Comparison of ENCODE assay signal across 1 cellular context in genomic region chr19:45405435-45406164, GRCh38.
TF ChIP-seq lines count a peak whose summit lies in the region.

No MANE protein-coding gene starts in this region.

TF ChIP-seq in K562, 482 proteins besides CTCF, POLR2A, EP300 and RAD21 (continued from another document and continues in another):
- no peak for TF ChIP-seq ZNF318 (IDR thresholded peaks at IDR 0.05; ENCODE audit: borderline replicate concordance in 1 of 2, low read depth in 1 of 2)
- TF ChIP-seq ZNF23 (CRISPR knock-in tag; IDR thresholded peaks at IDR 0.05): no peak
- no peak for TF ChIP-seq STAT5B (CRISPR knock-in tag; IDR thresholded peaks at IDR 0.05)
- TF ChIP-seq MBD2 (IDR thresholded peaks at IDR 0.05; ENCODE audit: borderline replicate concordance, low read depth): peak; percentile 75; the same call in 1 of the 2 replicates
- no peak for TF ChIP-seq IRF1 (CRISPR knock-in tag; IDR thresholded peaks at IDR 0.05; ENCODE audit: borderline replicate concordance)
- TF ChIP-seq MGA (IDR thresholded peaks at IDR 0.05): peak; percentile 78
- TF ChIP-seq, protein P1, sequence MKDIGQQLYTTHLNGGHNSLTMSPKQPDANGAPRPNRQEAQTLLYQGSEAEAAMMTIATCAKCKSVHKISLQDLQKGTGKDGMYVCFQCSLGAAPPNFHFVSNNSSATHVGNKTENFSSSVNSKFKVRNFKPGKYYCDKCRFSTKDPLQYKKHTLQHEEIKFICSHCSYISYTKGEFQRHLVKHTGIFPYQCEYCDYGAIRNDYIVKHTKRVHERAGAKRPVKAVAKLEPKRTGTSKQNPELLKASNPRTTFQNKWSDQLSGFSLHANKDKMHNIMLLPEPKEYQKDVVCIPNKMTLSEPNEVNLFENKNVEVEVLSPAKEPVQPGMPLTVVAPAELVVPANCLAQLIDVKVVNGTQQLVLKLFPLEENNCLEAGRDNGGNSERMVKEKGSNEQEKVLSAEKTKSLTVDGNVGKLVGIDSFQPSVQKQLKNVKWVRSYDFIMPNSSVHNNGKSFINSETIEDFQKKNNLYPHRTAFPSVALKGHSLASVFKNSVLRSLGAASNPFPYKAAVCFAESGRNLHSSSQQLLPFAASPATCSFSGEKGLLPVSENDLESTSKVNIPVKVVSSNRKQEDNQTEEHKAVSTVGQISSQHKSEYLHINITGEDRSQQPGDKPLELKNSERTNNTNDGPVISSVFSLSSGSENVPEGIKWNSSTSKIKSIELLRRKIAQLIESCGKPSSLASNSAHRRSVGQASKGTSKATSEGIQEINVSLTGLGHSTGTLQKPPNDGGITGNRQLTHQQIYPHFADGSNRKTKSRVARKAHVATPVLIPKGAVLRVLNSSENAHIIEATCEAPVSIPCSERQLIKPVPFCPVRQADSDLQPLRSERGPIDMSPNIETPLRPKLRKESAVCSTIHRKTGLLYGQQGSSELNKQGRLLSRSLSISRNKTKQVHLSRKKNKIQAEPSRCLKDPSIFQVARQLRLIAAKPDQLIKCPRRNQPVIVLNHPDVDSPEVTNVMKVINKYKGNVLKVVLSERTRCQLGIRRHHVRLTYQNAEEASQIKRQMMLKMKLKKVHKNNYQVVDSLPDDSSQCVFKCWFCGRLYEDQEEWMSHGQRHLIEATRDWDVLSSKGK (CRISPR knock-in tag; IDR thresholded peaks at IDR 0.05): no peak
- TF ChIP-seq KAT8 (IDR thresholded peaks at IDR 0.05; ENCODE audit: low read depth): no peak
- no peak for TF ChIP-seq SNIP1 (IDR thresholded peaks at IDR 0.05; ENCODE audit: low read depth)
- no peak for TF ChIP-seq HOXB6 (CRISPR knock-in tag; IDR thresholded peaks at IDR 0.05; ENCODE audit: borderline replicate concordance)
- TF ChIP-seq, protein P2, sequence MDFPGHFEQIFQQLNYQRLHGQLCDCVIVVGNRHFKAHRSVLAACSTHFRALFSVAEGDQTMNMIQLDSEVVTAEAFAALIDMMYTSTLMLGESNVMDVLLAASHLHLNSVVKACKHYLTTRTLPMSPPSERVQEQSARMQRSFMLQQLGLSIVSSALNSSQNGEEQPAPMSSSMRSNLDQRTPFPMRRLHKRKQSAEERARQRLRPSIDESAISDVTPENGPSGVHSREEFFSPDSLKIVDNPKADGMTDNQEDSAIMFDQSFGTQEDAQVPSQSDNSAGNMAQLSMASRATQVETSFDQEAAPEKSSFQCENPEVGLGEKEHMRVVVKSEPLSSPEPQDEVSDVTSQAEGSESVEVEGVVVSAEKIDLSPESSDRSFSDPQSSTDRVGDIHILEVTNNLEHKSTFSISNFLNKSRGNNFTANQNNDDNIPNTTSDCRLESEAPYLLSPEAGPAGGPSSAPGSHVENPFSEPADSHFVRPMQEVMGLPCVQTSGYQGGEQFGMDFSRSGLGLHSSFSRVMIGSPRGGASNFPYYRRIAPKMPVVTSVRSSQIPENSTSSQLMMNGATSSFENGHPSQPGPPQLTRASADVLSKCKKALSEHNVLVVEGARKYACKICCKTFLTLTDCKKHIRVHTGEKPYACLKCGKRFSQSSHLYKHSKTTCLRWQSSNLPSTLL (IDR thresholded peaks at IDR 0.05): no peak
- peak; percentile 54; the same call in 1 of the 2 replicates for TF ChIP-seq TAF7 (tag; IDR thresholded peaks at IDR 0.05)
- TF ChIP-seq ZNF584 (CRISPR knock-in tag; IDR thresholded peaks at IDR 0.05; ENCODE audit: low read depth): no peak; the same call in 1 of the 2 replicates
- no peak for TF ChIP-seq TOE1 (IDR thresholded peaks at IDR 0.05; ENCODE audit: borderline replicate concordance)
- no peak for TF ChIP-seq TOE1 (CRISPR knock-in tag; IDR thresholded peaks at IDR 0.05; ENCODE audit: borderline replicate concordance, low read depth)
- no peak for TF ChIP-seq BCL6 (CRISPR knock-in tag; IDR thresholded peaks at IDR 0.05)
- TF ChIP-seq SREBF1 (IDR thresholded peaks at IDR 0.05; ENCODE audit: borderline replicate concordance, low read depth, low read length): no peak
- peak; percentile 70; the same call in 1 of the 2 replicates for TF ChIP-seq BRD4 (IDR thresholded peaks at IDR 0.05)
- TF ChIP-seq GTF2F1 (IDR thresholded peaks at IDR 0.05; ENCODE audit: low read depth, low read length): no peak
- TF ChIP-seq GATAD2B (IDR thresholded peaks at IDR 0.05; ENCODE audit: borderline replicate concordance): peak; percentile 97; the same call in 1 of the 2 replicates
- TF ChIP-seq ZNF121 (CRISPR knock-in tag; conservative IDR thresholded peaks at IDR 0.05): no peak
- no peak for TF ChIP-seq KAT2B (IDR thresholded peaks at IDR 0.05; ENCODE audit: low read depth, low read length)
- TF ChIP-seq ATF1 (CRISPR knock-in tag; IDR thresholded peaks at IDR 0.05): no peak
- TF ChIP-seq ATF1 (tag; IDR thresholded peaks at IDR 0.05): peak; percentile 47; the same call in 1 of the 2 replicates
- no peak for TF ChIP-seq PRMT5 (CRISPR knock-in tag; IDR thresholded peaks at IDR 0.05)
- TF ChIP-seq ASH1L (IDR thresholded peaks at IDR 0.05; ENCODE audit: borderline replicate concordance, low read depth, partially characterized antibody): no peak
- TF ChIP-seq ZNF347 (CRISPR knock-in tag; IDR thresholded peaks at IDR 0.05; ENCODE audit: low read depth): no peak
- TF ChIP-seq ILK (tag; IDR thresholded peaks at IDR 0.05; ENCODE audit: borderline replicate concordance, low read depth): no peak
- no peak for TF ChIP-seq SLC30A9 (CRISPR knock-in tag; IDR thresholded peaks at IDR 0.05)
